Comparison of ENCODE assay signal across 23 cellular contexts in the genomic region with DNA sequence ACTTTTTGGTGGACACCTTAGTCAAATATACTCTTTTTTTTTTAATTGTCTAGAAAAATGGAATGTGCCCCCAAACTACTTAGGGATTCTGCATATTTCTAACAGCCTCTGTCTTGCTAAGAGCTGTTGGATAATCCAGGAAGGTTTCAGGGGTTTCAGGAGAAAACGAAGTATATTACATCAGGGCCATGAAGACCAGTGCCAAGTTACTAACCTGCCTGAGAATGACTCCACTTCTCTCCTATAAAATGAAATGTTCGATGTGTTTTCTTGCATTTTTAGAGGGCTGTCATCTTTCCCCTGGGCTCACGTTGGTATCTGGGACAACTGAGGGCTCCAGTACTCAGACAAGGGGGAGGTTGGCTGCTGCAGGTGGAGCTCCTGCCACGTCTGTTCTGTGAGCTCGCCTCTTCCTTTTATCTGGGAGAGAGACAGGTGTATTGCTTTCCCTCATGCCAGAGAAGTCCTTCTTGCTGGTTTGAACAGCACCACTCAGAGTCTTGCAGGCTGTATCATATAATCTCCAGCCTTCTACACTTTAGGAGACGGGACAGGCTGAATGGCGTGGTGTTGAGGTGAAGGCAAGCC.
"Had no signal": no experiment of that assay in that cellular context is flagged by ENCODE, and none has a peak within 500 bp of the region (broad histone marks: within the 10 kb centered on the region; RNA-seq: fewer than 3 reads in every experiment).

No MANE protein-coding gene starts in this region.

- H3K4me1 Mint-ChIP-seq: neural crest cell had no signal

- H3K36me3 ChIP-seq: lower lobe of right lung, prostate gland, suprapubic skin, transverse colon, uterus had no signal

- H3K4me3 Mint-ChIP-seq: activated CD4-positive, alpha-beta T cell treated with anti-CD3 and anti-CD28 coated beads, Interleukin-2, amount 10 ng/mL, durations not matched to agents 24 days and 14 days; activated CD8-positive, alpha-beta T cell treated with anti-CD3 and anti-CD28 coated beads for 36 hours; activated naive CD8-positive, alpha-beta T cell treated with anti-CD3 and anti-CD28 coated beads, Interleukin-2, amount 50 U/mL, for 24 hours; neural crest cell had no signal

- H3K27ac Mint-ChIP-seq: activated CD4-positive, alpha-beta T cell treated with anti-CD3 and anti-CD28 coated beads, Interleukin-2, amount 10 ng/mL, durations not matched to agents 24 days and 14 days; activated CD8-positive, alpha-beta T cell treated with anti-CD3 and anti-CD28 coated beads for 36 hours; activated naive CD8-positive, alpha-beta T cell treated with anti-CD3 and anti-CD28 coated beads, Interleukin-2, amount 50 U/mL, for 24 hours; activated T-helper 2 cell treated with anti-CD3 and anti-CD28 coated beads, Interferon-gamma antibody, Interleukin-2, Interleukin-4, amounts not matched to agents 10 μg/mL and 5 μg/mL and 100 μg/mL, durations not matched to agents 14 hours and 24 hours and 36 hours had no signal

- DNase-seq: activated CD4-positive, alpha-beta T cell treated with anti-CD3 and anti-CD28 coated beads, Interleukin-2, amount 10 ng/mL, durations not matched to agents 24 days and 14 days; activated CD8-positive, alpha-beta T cell treated with anti-CD3 and anti-CD28 coated beads for 36 hours; activated naive CD4-positive, alpha-beta T cell treated with Interleukin-2 at 50 U/mL for 16 hours; activated naive CD8-positive, alpha-beta T cell treated with anti-CD3 and anti-CD28 coated beads, Interleukin-2, amount 50 U/mL, for 24 hours; activated T-cell treated with anti-CD3 and anti-CD28 coated beads, Interleukin-2, amount 50 U/mL, for 1 hour; foreskin melanocyte; glutamatergic neuron; hippocampal formation; left cardiac atrium; lower lobe of right lung; right cardiac atrium; stimulated activated CD4-positive, alpha-beta T cell treated with anti-CD3 and anti-CD28 coated beads, Interleukin-15, amount 100 ng/mL, for 24 hours; stimulated activated CD4-positive, alpha-beta T cell treated with anti-CD3 and anti-CD28 coated beads, Interleukin-2, amount 100 ng/mL, for 48 hours; stimulated activated naive CD8-positive, alpha-beta T cell treated with anti-CD3 and anti-CD28 coated beads, Interleukin-15, amount 100 ng/mL, for 72 hours; T1000; transverse colon; uterus had no signal

- H3K27me3 ChIP-seq: suprapubic skin, transverse colon, uterus had no signal

- H3K27ac ChIP-seq: lower lobe of right lung, prostate gland, suprapubic skin had no signal

- H3K27me3 Mint-ChIP-seq: activated CD8-positive, alpha-beta T cell treated with anti-CD3 and anti-CD28 coated beads for 36 hours; activated naive CD8-positive, alpha-beta T cell treated with anti-CD3 and anti-CD28 coated beads, Interleukin-2, amount 50 U/mL, for 24 hours; stimulated activated naive CD8-positive, alpha-beta T cell treated with anti-CD3 and anti-CD28 coated beads, Interleukin-15, amount 100 ng/mL, for 72 hours had no signal

- ATAC-seq: activated CD8-positive, alpha-beta T cell treated with anti-CD3 and anti-CD28 coated beads for 36 hours; activated naive CD8-positive, alpha-beta T cell treated with anti-CD3 and anti-CD28 coated beads, Interleukin-2, amount 50 U/mL, for 24 hours; left cardiac atrium; lower lobe of right lung; right cardiac atrium; stimulated activated naive CD8-positive, alpha-beta T cell treated with anti-CD3 and anti-CD28 coated beads, Interleukin-15, amount 100 ng/mL, for 72 hours had no signal

- H3K9me3 ChIP-seq: lower lobe of right lung, prostate gland, suprapubic skin, transverse colon, uterus had no signal

- H3K9me3 Mint-ChIP-seq: activated CD4-positive, alpha-beta T cell treated with anti-CD3 and anti-CD28 coated beads, Interleukin-2, amount 10 ng/mL, durations not matched to agents 24 days and 14 days; activated CD8-positive, alpha-beta T cell treated with anti-CD3 and anti-CD28 coated beads for 36 hours; activated naive CD8-positive, alpha-beta T cell treated with anti-CD3 and anti-CD28 coated beads, Interleukin-2, amount 50 U/mL, for 24 hours; activated T-helper 2 cell treated with anti-CD3 and anti-CD28 coated beads, Interferon-gamma antibody, Interleukin-2, Interleukin-4, amounts not matched to agents 10 μg/mL and 5 μg/mL and 100 μg/mL, durations not matched to agents 14 hours and 24 hours and 36 hours; neural crest cell; stimulated activated naive CD8-positive, alpha-beta T cell treated with anti-CD3 and anti-CD28 coated beads, Interleukin-15, amount 100 ng/mL, for 72 hours had no signal

- H3K4me3 ChIP-seq: coronary artery, lower lobe of right lung, prostate gland, skin epidermis, suprapubic skin, transverse colon, uterus had no signal
